Comparison of ENCODE assay signal across 8 cellular contexts in genomic region chr6:44431118-44431725, GRCh38.
DNase-seq lines count a peak whose midpoint lies in the region; ATAC-seq lines count a peak whose summit lies in the region.

No MANE protein-coding gene starts in this region.

- ATAC-seq in HG02885 (IDR thresholded peaks at IDR 0.05; ENCODE audit: poor library complexity, unreplicated experiment) (peak; percentile 62), HG03039 (IDR thresholded peaks at IDR 0.05; ENCODE audit: unreplicated experiment) (no peak)

- DNase-seq in NCI-H2107 treated with DMSO at 0.1 percent for 48 hours (lab: John Stamatoyannopoulos, UW; ENCODE audit: unreplicated experiment) (peak; percentile 23), NCI-H2107 (lab: John Stamatoyannopoulos, UW) (no peak), OCI-M1 (lab: John Stamatoyannopoulos, UW) (peak; percentile 76), amniotic stem cell (lab: John Stamatoyannopoulos, UW) (peak; percentile 23), hippocampal formation (lab: John Stamatoyannopoulos, UW) (peak; percentile 21 to 61)
- peak in 2 of 3 donors; percentile 8 to 47 for DNase-seq in stimulated activated CD4-positive, alpha-beta T cell treated with anti-CD3 and anti-CD28 coated beads, Interleukin-12 subunit alpha, Interleukin-12 subunit beta, amount 100 ng/mL, for 48 hours (ENCODE audit: low read depth in 2 of 3, low spot score in 1 of 3)
